In the genomic region with DNA sequence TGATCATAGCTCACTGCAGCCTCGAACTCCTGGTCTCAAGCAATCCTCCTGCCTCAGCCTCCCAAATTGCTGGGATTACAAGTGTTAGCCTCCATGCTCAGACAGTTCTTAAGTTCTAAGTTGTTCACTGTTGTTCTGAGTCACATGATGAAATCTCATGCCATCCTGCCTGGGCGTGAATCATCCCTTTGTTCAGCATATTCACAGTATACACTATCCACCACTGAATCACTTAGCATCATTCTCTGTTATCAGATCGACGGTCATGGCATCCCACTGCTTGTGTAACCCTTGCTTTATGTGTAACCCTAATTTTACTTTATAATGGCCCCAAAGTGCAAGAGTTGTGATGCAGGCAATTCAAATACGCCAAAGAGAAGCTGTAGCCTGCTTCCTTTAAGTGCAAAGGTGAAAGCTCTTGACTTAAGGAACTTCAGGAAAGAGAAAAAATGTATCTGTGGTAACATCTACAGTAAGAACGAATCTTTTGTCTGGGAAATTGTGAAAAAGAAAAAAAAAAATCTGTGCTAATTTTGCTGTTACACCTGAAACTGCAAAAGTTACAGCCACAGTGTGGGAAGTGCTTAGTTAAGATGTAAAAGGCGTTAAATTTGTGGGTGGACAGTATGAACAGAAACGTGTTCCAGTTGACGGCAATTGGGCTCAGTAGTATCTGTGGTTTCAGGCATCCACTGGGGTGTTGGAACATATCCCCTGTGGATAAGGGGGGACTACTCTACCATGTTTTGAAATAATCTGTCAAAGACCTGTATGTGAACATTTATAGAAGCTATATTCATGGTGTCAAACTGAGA, we compare ENCODE assay signal across 12 cellular contexts.
A peak's percentile ranks its signal among the peaks of the same experiment; 100 is the strongest.
DNase-seq lines count a peak whose midpoint lies in the region; ATAC-seq and TF ChIP-seq lines count a peak whose summit lies in the region.
"Had no signal": no experiment of that assay in that cellular context is flagged by ENCODE, and none has a peak within 500 bp of the region (broad histone marks: within the 10 kb centered on the region; RNA-seq: fewer than 3 reads in every experiment).

No MANE protein-coding gene starts in this region.

- H3K27ac Mint-ChIP-seq in glutamatergic neuron (ENCODE audit: unreplicated experiment) (no peak overlapping the region), T-cell (no peak overlapping the region)
- H3K27ac Mint-ChIP-seq: CD8-positive, alpha-beta T cell had no signal

- no peaks in the 10 kb centered on the region for H3K4me1 Mint-ChIP-seq in glutamatergic neuron (ENCODE audit: low read depth, unreplicated experiment)
- no peaks in the 10 kb centered on the region for H3K4me1 Mint-ChIP-seq in T-cell

- POLR2A ChIA-PET in T-cell (lab: Charles Lee), result no interaction called here

- H3K36me3 Mint-ChIP-seq in glutamatergic neuron (ENCODE audit: unreplicated experiment), result peaks cover 4% of the 10 kb centered on the region
- H3K36me3 Mint-ChIP-seq in T-cell, result no peaks in the 10 kb centered on the region

- no peaks in the 10 kb centered on the region for H3K27me3 ChIP-seq in SJSA1 (replicated peaks)
- H3K27me3 ChIP-seq: right atrium auricular region had no signal

- peak overlapping the region; percentile 7; the same call in 1 of the 2 replicates for H3K27ac ChIP-seq in SJSA1
- H3K27ac ChIP-seq: right atrium auricular region had no signal

- H3K27me3 Mint-ChIP-seq in glutamatergic neuron (ENCODE audit: unreplicated experiment) (no peaks in the 10 kb centered on the region), T-cell (peaks cover 4 to 5% of the 10 kb centered on the region in 2 donors)

- H3K4me3 Mint-ChIP-seq in glutamatergic neuron (ENCODE audit: unreplicated experiment), result no peak overlapping the region
- no peak overlapping the region for H3K4me3 Mint-ChIP-seq in T-cell
- H3K4me3 Mint-ChIP-seq: CD8-positive, alpha-beta T cell had no signal

- H3K36me3 ChIP-seq in SJSA1, result no peaks in the 10 kb centered on the region

- no peaks in the 10 kb centered on the region for H3K9me3 Mint-ChIP-seq in glutamatergic neuron (ENCODE audit: unreplicated experiment)
- H3K9me3 Mint-ChIP-seq in T-cell, result no peaks in the 10 kb centered on the region
- H3K9me3 Mint-ChIP-seq: CD8-positive, alpha-beta T cell had no signal

- DNase-seq in stimulated activated CD4-positive, alpha-beta T cell treated with anti-CD3 and anti-CD28 coated beads, Interleukin-1b, Interleukin-23, amount 100 ng/mL, for 48 hours, result peak; percentile 47
- no peak for DNase-seq in stimulated activated CD4-positive, alpha-beta T cell treated with anti-CD3 and anti-CD28 coated beads, Interleukin-4, amount 100 ng/mL, for 4 hours
- peak; percentile 21 to 47 for DNase-seq in SJSA1 (ENCODE audit: low read depth in 1 of 2, low spot score in 2 of 2)
- peak; percentile 64 for DNase-seq in fibroblast of mammary gland (ENCODE audit: low read depth)
- peak; percentile 40 for DNase-seq in stromal cell of bone marrow (ENCODE audit: low read depth)
- DNase-seq in glutamatergic neuron, result no peak
- DNase-seq in T-cell, result no peak
- DNase-seq: CD8-positive, alpha-beta T cell; islet precursor cell; NCI-H1417 treated with DMSO at 0.1 percent for 48 hours had no signal

- H3K4me1 ChIP-seq in SJSA1 (replicated peaks), result peaks cover 7% of the 10 kb centered on the region
- H3K4me1 ChIP-seq: right atrium auricular region had no signal

- TF ChIP-seq CTCF in fibroblast of mammary gland (conservative IDR thresholded peaks at IDR 0.05; ENCODE audit: control insufficient read depth, insufficient read depth, low read depth, low read length) (no peak), glutamatergic neuron (IDR thresholded peaks at IDR 0.05; ENCODE audit: partially characterized antibody, unreplicated experiment) (no peak)

- no peaks in the 10 kb centered on the region for H3K9me3 ChIP-seq in SJSA1 (replicated peaks)
- H3K9me3 ChIP-seq: right atrium auricular region had no signal

- ATAC-seq in HG02870 (IDR thresholded peaks at IDR 0.05; ENCODE audit: unreplicated experiment) (no peak), T-cell (replicated peaks in 1 of 4) (no peak)
- ATAC-seq: CD8-positive, alpha-beta T cell had no signal

- H3K4me3 ChIP-seq in SJSA1 (no peak overlapping the region), fibroblast of mammary gland (ENCODE audit: control insufficient read depth, low read depth, low read length) (no peak overlapping the region)
- H3K4me3 ChIP-seq: right atrium auricular region had no signal

- CTCF ChIA-PET in T-cell (lab: Charles Lee), result no interaction called here

Comparison
In these comparisons a context has a peak if more than half of its experiments do, and no peak if none do; other contexts are left out.
1. DNase-seq: peak in stimulated activated CD4-positive, alpha-beta T cell treated with anti-CD3 and anti-CD28 coated beads, Interleukin-1b, Interleukin-23, amount 100 ng/mL, for 48 hours (single experiment), SJSA1 (2 of 2), fibroblast of mammary gland (single experiment) and stromal cell of bone marrow (single experiment); none in stimulated activated CD4-positive, alpha-beta T cell treated with anti-CD3 and anti-CD28 coated beads, Interleukin-4, amount 100 ng/mL, for 4 hours (0 of 2), glutamatergic neuron (single experiment) and T-cell (0 of 34).